9 cellular contexts compared by ENCODE assay signal in genomic region chr16:57544129-57544653, GRCh38. TPM values are rescaled to one million over a fixed set of nuclear protein-coding genes. Genes with fewer than 3 reads are reported as not detected.
DNase-seq lines count a peak whose midpoint lies in the region; ATAC-seq and TF ChIP-seq lines count a peak whose summit lies in the region.
"Had no signal": no experiment of that assay in that cellular context is flagged by ENCODE, and none has a peak within 500 bp of the region (broad histone marks: within the 10 kb centered on the region; RNA-seq: fewer than 3 reads in every experiment).

No MANE protein-coding gene starts in this region.

- TF ChIP-seq CTCF in GM10266 (IDR thresholded peaks at IDR 0.05; ENCODE audit: control insufficient read depth, insufficient read depth, low read depth, missing control alignments), result no peak

- ATAC-seq in GM19463 (IDR thresholded peaks at IDR 0.05; ENCODE audit: unreplicated experiment), result peak; percentile 73
- peak; percentile 85 for ATAC-seq in HG03432 (IDR thresholded peaks at IDR 0.05; ENCODE audit: unreplicated experiment)

- DNase-seq in GM10266 (ENCODE audit: extremely low spot score) (peak; percentile 66), renal cortical epithelial cell (ENCODE audit: low read depth) (peak; percentile 21), putamen (ENCODE audit: low spot score) (no peak), D341Med (ENCODE audit: low spot score) (no peak), NCI-H1092 (lab: John Stamatoyannopoulos, UW) (no peak)
- peak; percentile 52 for DNase-seq in activated CD8-positive, alpha-beta memory T cell treated with anti-CD3 and anti-CD28 coated beads, Interleukin-2, amount 50 U/mL, for 48 hours

RNA-seq across cellular contexts. Expression of gene ADGRG5, which starts 1.7 kb away (rescaled TPM):
- not detected in 2 replicates for total RNA-seq in renal cortical epithelial cell
- total RNA-seq: dermis microvascular lymphatic vessel endothelial cell had no signal

RNA-seq across cellular contexts. Expression of gene CCDC102A, which starts 7.8 kb away (rescaled TPM):
- 13.9 and 27.3 TPM in 2 replicates for total RNA-seq in renal cortical epithelial cell

RNA-seq across cellular contexts. Expression of gene DOK4, which starts 57.9 kb away (rescaled TPM):
- total RNA-seq in renal cortical epithelial cell, result 50.2 and 72.3 TPM in 2 replicates

Comparison
In these comparisons a context has a peak if more than half of its experiments do, and no peak if none do; other contexts are left out.
1. DNase-seq: peak in GM10266 (single experiment), activated CD8-positive, alpha-beta memory T cell treated with anti-CD3 and anti-CD28 coated beads, Interleukin-2, amount 50 U/mL, for 48 hours (single experiment) and renal cortical epithelial cell (single experiment); none in putamen (single experiment), D341Med (single experiment) and NCI-H1092 (single experiment).